Comparison of ENCODE assay signal across 1 cellular context in the genomic region with DNA sequence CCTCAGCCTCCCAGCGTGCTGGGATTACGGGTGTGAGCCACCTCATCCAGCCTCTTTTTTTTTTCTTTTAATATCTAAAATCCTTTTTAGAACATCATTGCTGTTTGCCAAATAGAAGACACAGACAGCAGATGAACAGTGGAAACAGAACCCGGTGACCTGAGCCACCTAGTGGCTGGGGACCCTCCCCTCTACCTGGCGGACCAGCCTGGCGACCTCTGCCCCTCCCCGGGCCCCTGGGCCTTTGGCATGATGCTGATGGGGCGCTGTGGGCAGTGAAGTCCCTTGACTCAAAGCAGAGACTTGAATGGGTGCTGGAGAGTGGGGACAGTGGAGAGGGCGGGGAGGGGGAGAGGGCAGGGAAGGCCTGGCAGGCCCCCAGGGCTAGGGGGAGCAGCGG. TPM values are rescaled to one million over a fixed set of nuclear protein-coding genes. Genes with fewer than 3 reads are reported as not detected.
"Had no signal": no experiment of that assay in that cellular context is flagged by ENCODE, and none has a peak within 500 bp of the region (broad histone marks: within the 10 kb centered on the region; RNA-seq: fewer than 3 reads in every experiment).

No MANE protein-coding gene starts in this region.

RNA-seq across cellular contexts. Expression of a gene that starts 51.8 kb away (rescaled TPM):
- total RNA-seq: ascending aorta had no signal
